Comparison of ENCODE assay signal across 8 cellular contexts in the genomic region with DNA sequence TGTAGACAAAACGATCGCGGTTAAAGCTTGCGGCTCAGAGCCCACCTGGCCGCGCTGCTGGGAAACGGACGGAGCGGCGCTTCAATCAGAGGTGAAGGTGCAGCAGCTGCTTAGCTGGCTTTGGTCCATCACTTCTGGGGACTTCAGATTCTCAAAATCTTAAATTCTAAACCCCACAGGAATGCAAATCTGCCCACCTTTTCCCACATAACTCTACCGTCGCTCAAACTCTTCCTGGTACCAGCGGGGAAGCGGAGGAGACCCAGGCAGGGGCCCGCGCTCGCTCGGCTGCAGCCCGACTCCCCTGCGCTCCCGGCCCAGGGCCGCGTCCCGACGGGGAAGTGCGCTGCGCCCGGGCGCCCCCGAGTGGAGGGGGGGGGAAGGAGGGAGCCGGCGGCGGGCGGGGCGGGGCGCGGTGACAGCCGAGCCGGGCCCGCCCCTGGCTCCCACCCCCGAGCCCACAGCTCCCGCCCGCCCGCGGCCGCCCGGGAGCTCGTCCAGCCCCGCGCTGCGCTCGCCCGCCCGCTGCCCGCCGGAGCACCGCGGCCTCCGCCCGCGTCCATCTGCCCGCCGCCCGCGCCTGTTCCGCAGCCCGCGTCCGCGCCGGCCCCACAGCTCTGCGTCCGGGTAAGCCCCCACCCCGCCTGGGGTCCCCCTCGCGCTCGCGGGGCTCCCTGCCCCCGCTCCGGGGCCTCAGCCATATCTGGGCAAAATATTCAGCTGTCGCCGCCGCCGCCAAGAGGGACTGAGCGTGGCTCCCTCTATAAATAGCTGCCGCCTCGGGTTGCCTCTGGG. TPM values are rescaled to one million over a fixed set of nuclear protein-coding genes. Genes with fewer than 3 reads are reported as not detected.
DNase-seq lines count a peak whose midpoint lies in the region; ATAC-seq and TF ChIP-seq lines count a peak whose summit lies in the region.

A gene (plus strand): TSS at position 490 of the 795 bp plus-strand sequence. CDS start 22,523 bp downstream, outside the sequence.

- H3K9me3 ChIP-seq in SU-DHL-6 (ENCODE audit: insufficient read depth, low read length) = no peaks in the 10 kb centered on the region
- no peaks in the 10 kb centered on the region for H3K9me3 ChIP-seq in body of pancreas
- no peaks in the 10 kb centered on the region for H3K9me3 ChIP-seq in iPS-20b (ENCODE audit: insufficient read depth, low read depth, low read length)
- H3K9me3 ChIP-seq in skeletal muscle satellite cell (replicated peaks; ENCODE audit: low read length) = no peaks in the 10 kb centered on the region

- no peaks in the 10 kb centered on the region for H4K20me1 ChIP-seq in KMS-11 (ENCODE audit: insufficient read depth)
- no peaks in the 10 kb centered on the region for H4K20me1 ChIP-seq in SU-DHL-6 (ENCODE audit: low read depth, low read length)

- H3K36me3 ChIP-seq in KMS-11 (ENCODE audit: insufficient read depth) = no peaks in the 10 kb centered on the region
- no peaks in the 10 kb centered on the region; the same call in 1 of the 2 replicates for H3K36me3 ChIP-seq in SU-DHL-6 (ENCODE audit: low read length)
- peaks cover 0 to 2% of the 10 kb centered on the region in 2 donors for H3K36me3 ChIP-seq in body of pancreas (replicated peaks in 1 of 2; ENCODE audit: insufficient read depth in 1 of 2, low read depth in 2 of 2)
- no peaks in the 10 kb centered on the region for H3K36me3 ChIP-seq in iPS-20b (ENCODE audit: insufficient read depth, low read depth, low read length)
- no peaks in the 10 kb centered on the region for H3K36me3 ChIP-seq in skeletal muscle satellite cell (ENCODE audit: insufficient read depth, low read length)

- H3K9me2 ChIP-seq in SU-DHL-6 (replicated peaks; ENCODE audit: insufficient read depth, low read length) = no peaks in the 10 kb centered on the region

- H3K27ac ChIP-seq in KMS-11 (peak within 1 kb of the TSS; percentile 29; the same call in 1 of the 2 replicates), SU-DHL-6 (ENCODE audit: low read depth, low read length) (no peak within 1 kb of the TSS), body of pancreas (peak within 1 kb of the TSS; percentile 71 to 92 (median 76)), iPS-20b (ENCODE audit: low read length) (no peak within 1 kb of the TSS)

- 1% methylated on average over 11 to 53 of the region's 87 CpGs for WGBS in body of pancreas, 2 donors

- H3F3A ChIP-seq in SU-DHL-6 (ENCODE audit: insufficient read depth) = peaks cover 5% of the 10 kb centered on the region; the same call in 1 of the 2 replicates

- TF ChIP-seq CTCF in KMS-11 (conservative IDR thresholded peaks at IDR 0.05; ENCODE audit: low read depth, low read length) (no peak; the same call in 1 of the 2 replicates), SU-DHL-6 (IDR thresholded peaks at IDR 0.05; ENCODE audit: insufficient read depth, low read length, poor library complexity, severe bottlenecking) (peak; percentile 23), body of pancreas (IDR thresholded peaks at IDR 0.05) (peak in 3 of 7 experiments; percentile 2 to 11 (median 4))

- H3K4me2 ChIP-seq in KMS-11 = peak within 1 kb of the TSS; percentile 96
- peak within 1 kb of the TSS; percentile 84 for H3K4me2 ChIP-seq in SU-DHL-6 (ENCODE audit: low read depth, low read length, poor library complexity, severe bottlenecking)
- H3K4me2 ChIP-seq in skeletal muscle satellite cell (ENCODE audit: low read length) = peak within 1 kb of the TSS; percentile 85

- no peaks in the 10 kb centered on the region; the same call in 1 of the 2 replicates for H3K27me3 ChIP-seq in KMS-11 (ENCODE audit: insufficient read depth, low read depth)
- no peaks in the 10 kb centered on the region for H3K27me3 ChIP-seq in SU-DHL-6 (ENCODE audit: low read length)
- H3K27me3 ChIP-seq in body of pancreas = no peaks in the 10 kb centered on the region
- peaks cover 74% of the 10 kb centered on the region for H3K27me3 ChIP-seq in iPS-20b (ENCODE audit: insufficient read depth, low read length)
- peaks cover 66% of the 10 kb centered on the region for H3K27me3 ChIP-seq in skeletal muscle satellite cell (ENCODE audit: control insufficient read depth, insufficient read depth, low read length)

- H2AFZ ChIP-seq in KMS-11 (ENCODE audit: low read depth) (peak within 1 kb of the TSS; percentile 70), SU-DHL-6 (ENCODE audit: low read depth, low read length, severe bottlenecking) (peak within 1 kb of the TSS; percentile 36)

- intact Hi-C loops in body of pancreas (cut with DNase I) = no loop called here

- no peak within 1 kb of the TSS for H3K4me3 ChIP-seq in KMS-11 (IDR thresholded peaks at IDR 0.05; ENCODE audit: insufficient read depth, low read depth, low read length)
- peak within 1 kb of the TSS; percentile 60 for H3K4me3 ChIP-seq in SU-DHL-6 (ENCODE audit: insufficient read depth, low read length, poor library complexity, severe bottlenecking)
- H3K4me3 ChIP-seq in body of pancreas = peak within 1 kb of the TSS; percentile 52 to 80
- peak within 1 kb of the TSS; percentile 78 for H3K4me3 ChIP-seq in iPS-20b (ENCODE audit: low read length)
- H3K4me3 ChIP-seq in skeletal muscle satellite cell (ENCODE audit: low read length) = peak within 1 kb of the TSS; percentile 66

- H3K4me1 ChIP-seq in KMS-11 (ENCODE audit: low read depth, poor library complexity, severe bottlenecking) (peaks cover 24% of the 10 kb centered on the region), body of pancreas (peaks cover 59% of the 10 kb centered on the region), iPS-20b (ENCODE audit: insufficient read depth, low read length) (no peaks in the 10 kb centered on the region; the same call in 1 of the 2 replicates), skeletal muscle satellite cell (ENCODE audit: control insufficient read depth, insufficient read depth, low read length) (peaks cover 8% of the 10 kb centered on the region)

- peak within 1 kb of the TSS; percentile 47; the same call in 1 of the 2 replicates for H3K9ac ChIP-seq in KMS-11
- H3K9ac ChIP-seq in SU-DHL-6 (ENCODE audit: low read length) = peak within 1 kb of the TSS; percentile 39; the same call in 1 of the 2 replicates
- no peak within 1 kb of the TSS for H3K9ac ChIP-seq in iPS-20b (ENCODE audit: low read depth, low read length)
- H3K9ac ChIP-seq in skeletal muscle satellite cell (ENCODE audit: low read depth, low read length) = no peak within 1 kb of the TSS

- DNase-seq in Daoy (ENCODE audit: low read depth) = peak; percentile 86
- DNase-seq in body of pancreas = peak; percentile 83 to 89 (median 86)

- ATAC-seq in GM21619 (IDR thresholded peaks at IDR 0.05; ENCODE audit: unreplicated experiment) (peak; percentile 61), body of pancreas (peak; percentile 88), GM18873 (IDR thresholded peaks at IDR 0.05; ENCODE audit: low FRiP score, unreplicated experiment) (no peak)

- TF ChIP-seq POLR2A in body of pancreas (IDR thresholded peaks at IDR 0.05) = peak; percentile 14 to 64 (median 61)

- H3K79me2 ChIP-seq in KMS-11 (ENCODE audit: insufficient read depth, low read depth) (0 out of 2 replicates have a peak, but pooled peaks cover 4% of the 10 kb centered on the region), SU-DHL-6 (ENCODE audit: insufficient read depth, low read length) (no peaks in the 10 kb centered on the region)

RNA-seq across cellular contexts. Expression of the gene that starts here (rescaled TPM):
- 3.9 and 4.1 TPM in 2 replicates for total RNA-seq in Daoy (2014; rRNA removed; shearing (Covaris generic))
- 10 to 100 TPM in 1 of 2 donors, 1 to 10 TPM in 1; 9.2 to 16.1 TPM for total RNA-seq in body of pancreas
- total RNA-seq in skeletal muscle satellite cell (2012; rRNA removed) = 0.22 TPM in 1 of 2 replicates, not detected in the other

Comparison
In these comparisons a context has a peak if more than half of its experiments do, and no peak if none do; other contexts are left out.
1. H3K27ac ChIP-seq: peak in KMS-11 (single experiment) and body of pancreas (4 of 4); none in SU-DHL-6 (single experiment) and iPS-20b (single experiment).
2. H3K9ac ChIP-seq: peak in KMS-11 (single experiment) and SU-DHL-6 (single experiment); none in iPS-20b (single experiment) and skeletal muscle satellite cell (single experiment).
3. Peak in every context shown above with its lines, with median percentiles within 50 percentile points of each other: H3K4me2 ChIP-seq.